2 cellular contexts compared by ENCODE assay signal in genomic region chr20:20740595-20740994, GRCh38.
TF ChIP-seq lines count a peak whose summit lies in the region.

No MANE protein-coding gene starts in this region.

TF ChIP-seq in liver, 16 proteins besides CTCF, POLR2A, EP300 and RAD21 (continued from another document):
- TF ChIP-seq HNF4A (conservative IDR thresholded peaks at IDR 0.05): peak; percentile 26 to 46
TF ChIP-seq in liver: peak in this region for 3.

TF ChIP-seq in HepG2, 621 proteins besides CTCF, POLR2A, EP300 and RAD21 (continued from another document):
- TF ChIP-seq HNF1A (IDR thresholded peaks at IDR 0.05; ENCODE audit: low read depth) (no peak), HNF1A (CRISPR knock-in tag; IDR thresholded peaks at IDR 0.05; ENCODE audit: borderline replicate concordance) (no peak), ETV5 (CRISPR knock-in tag; IDR thresholded peaks at IDR 0.05; ENCODE audit: borderline replicate concordance) (no peak), NFE2 (CRISPR knock-in tag; IDR thresholded peaks at IDR 0.05) (no peak), TOPORS (CRISPR knock-in tag; IDR thresholded peaks at IDR 0.05) (no peak), ZNF652 (CRISPR knock-in tag; IDR thresholded peaks at IDR 0.05; ENCODE audit: borderline replicate concordance, low read depth) (no peak), PBX3 (CRISPR knock-in tag; IDR thresholded peaks at IDR 0.05; ENCODE audit: borderline replicate concordance) (no peak), HNRNPK (IDR thresholded peaks at IDR 0.05; ENCODE audit: low read depth, low read length, poor library complexity, severe bottlenecking) (no peak), PHB2 (IDR thresholded peaks at IDR 0.05; ENCODE audit: partially characterized antibody) (no peak), ZNF333 (CRISPR knock-in tag; IDR thresholded peaks at IDR 0.05; ENCODE audit: borderline replicate concordance) (no peak), ZBTB40 (IDR thresholded peaks at IDR 0.05) (no peak), ZBTB40 (CRISPR knock-in tag; IDR thresholded peaks at IDR 0.05) (no peak), PHF20 (CRISPR knock-in tag; IDR thresholded peaks at IDR 0.05) (no peak)
